18 cellular contexts compared by ENCODE assay signal in the genomic region with DNA sequence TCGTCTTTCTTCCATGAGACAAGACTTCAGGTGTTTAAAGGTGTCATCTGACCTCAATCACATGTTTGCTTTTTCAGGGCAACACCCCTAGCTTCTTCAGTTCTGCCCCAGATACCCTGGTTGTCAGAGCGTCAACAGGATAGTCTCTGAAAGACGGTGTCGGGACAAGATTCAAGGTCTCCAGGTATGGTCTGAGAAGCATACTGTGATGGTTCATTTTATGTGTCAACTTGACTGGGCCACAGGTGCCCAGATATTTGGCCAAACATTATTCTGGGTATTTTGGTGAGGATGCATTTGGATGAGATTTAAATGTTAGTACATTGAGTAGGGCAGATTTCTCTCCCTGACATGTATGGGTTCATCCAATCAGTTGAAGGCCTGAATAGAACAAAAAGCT.
DNase-seq lines count a peak whose midpoint lies in the region; ATAC-seq and TF ChIP-seq lines count a peak whose summit lies in the region.
"Had no signal": no experiment of that assay in that cellular context is flagged by ENCODE, and none has a peak within 500 bp of the region (broad histone marks: within the 10 kb centered on the region; RNA-seq: fewer than 3 reads in every experiment).

No MANE protein-coding gene starts in this region.

- no peak overlapping the region for H3K18ac ChIP-seq in mesenchymal stem cell (ENCODE audit: low read depth in 1 of 2, low read length in 2 of 2)

- H3K36me3 ChIP-seq in HUES48 (ENCODE audit: control insufficient read depth, insufficient read depth, low read length) (no peaks in the 10 kb centered on the region), mammary epithelial cell (ENCODE audit: insufficient read depth, low read length) (no peaks in the 10 kb centered on the region), mesenchymal stem cell (ENCODE audit: control insufficient read depth in 1 of 2, insufficient read depth in 2 of 2, low read depth in 1 of 2, low read length in 2 of 2) (peaks cover 0 to 93% of the 10 kb centered on the region in 2 experiments), subcutaneous abdominal adipose tissue (ENCODE audit: control insufficient read depth in 5 of 5, insufficient read depth in 5 of 5, low read length in 5 of 5) (peaks cover 7 to 38% (median 32%) of the 10 kb centered on the region in 5 donors), brain microvascular endothelial cell (replicated peaks) (no peaks in the 10 kb centered on the region)
- H3K36me3 ChIP-seq: HAP-1 had no signal

- H3K23ac ChIP-seq in mesenchymal stem cell (ENCODE audit: low read length in 2 of 2): no peak overlapping the region

- in situ Hi-C loops in mammary epithelial cell (cut with MboI; ENCODE audit: low sequenced_read_pairs in 2 of 2): no loop called here
- in situ Hi-C loops in brain microvascular endothelial cell (cut with HindIII; ENCODE audit: low pct_ligation_motif_present, low sequenced_read_pairs): no loop called here

- H2BK15ac ChIP-seq in mesenchymal stem cell (ENCODE audit: low read depth, poor library complexity, severe bottlenecking): no peak overlapping the region

- peaks cover 16% of the 10 kb centered on the region for H3K79me1 ChIP-seq in mesenchymal stem cell (replicated peaks; ENCODE audit: low read length, poor library complexity, severe bottlenecking)

- peak overlapping the region in 1 of 2 experiments; percentile 44 for H3K4ac ChIP-seq in mesenchymal stem cell (ENCODE audit: low read depth in 1 of 2, low read length in 2 of 2)

- H3K27ac ChIP-seq in HUES48 (ENCODE audit: low read depth, low read length) (peak overlapping the region; percentile 40), mammary epithelial cell (ENCODE audit: insufficient read depth, low read depth, low read length) (no peak overlapping the region), mesenchymal stem cell (ENCODE audit: low read length, poor library complexity, severe bottlenecking) (peak overlapping the region; percentile 72), subcutaneous abdominal adipose tissue (ENCODE audit: low read depth, low read length) (peak overlapping the region; percentile 63), brain microvascular endothelial cell (no peak overlapping the region)
- H3K27ac ChIP-seq: BLaER1, testis had no signal

- no peak overlapping the region for H3K14ac ChIP-seq in mesenchymal stem cell (ENCODE audit: low read length in 2 of 2)

- H3K9ac ChIP-seq in HUES48 (ENCODE audit: low read depth, low read length) (no peak overlapping the region), mammary epithelial cell (ENCODE audit: insufficient read depth, low read length) (no peak overlapping the region), mesenchymal stem cell (ENCODE audit: low read length) (peak overlapping the region; percentile 73), subcutaneous abdominal adipose tissue (ENCODE audit: low read length in 5 of 5) (no peak overlapping the region)
- H3K9ac ChIP-seq: BLaER1 had no signal

- H4K20me1 ChIP-seq in mammary epithelial cell (ENCODE audit: insufficient read depth, low read length): no peaks in the 10 kb centered on the region
- H4K20me1 ChIP-seq: BLaER1 had no signal

- dilution Hi-C loops in mammary epithelial cell (cut with HindIII; ENCODE audit: low sequenced_read_pairs): no loop called here

- 97% methylated on average over 4 of the region's 4 CpGs for WGBS in mammary epithelial cell (ENCODE audit: low coverage, missing lambda C conversion rate)
- WGBS in mesenchymal stem cell: 100% methylated on average over 4 of the region's 4 CpGs

- H2AFZ ChIP-seq in mammary epithelial cell (ENCODE audit: low read depth, low read length): no peak overlapping the region
- H2AFZ ChIP-seq in mesenchymal stem cell (ENCODE audit: low read depth, low read length): no peak overlapping the region

- no peaks in the 10 kb centered on the region for H3K79me2 ChIP-seq in mammary epithelial cell (ENCODE audit: insufficient read depth, low read length)

- CTCF ChIA-PET in mammary epithelial cell (lab: Charles Lee; ENCODE audit: low non-redundant PET): no interaction called here

- H4K91ac ChIP-seq in mesenchymal stem cell (ENCODE audit: low read length): no peak overlapping the region

- no peak for DNase-seq in mammary epithelial cell
- DNase-seq in mesenchymal stem cell: no peak
- DNase-seq in SW 1271 (lab: John Stamatoyannopoulos, UW): no peak
- DNase-seq in NCI-H1930 (lab: John Stamatoyannopoulos, UW): no peak
- DNase-seq in brain microvascular endothelial cell: no peak
- DNase-seq: activated CD4-positive, alpha-beta T cell treated with anti-CD3 and anti-CD28 coated beads, Interleukin-2, amount 50 U/mL, for 1 hour; activated T-cell treated with anti-CD3 and anti-CD28 coated beads, Interleukin-2, amount 50 U/mL, for 72 hours; amniotic stem cell; effector CD8-positive, alpha-beta T cell; NCI-H187; NCI-H69; RPMI8226; testis had no signal

- intact Hi-C loops in mammary epithelial cell (cut with micrococcal nuclease): loop anchor here (10.0 kb wide), 1 partner anchor 123 kb away; no protein-coding TSS in a partner anchor

- H4K8ac ChIP-seq in mesenchymal stem cell (ENCODE audit: low read length): no peak overlapping the region

- no peak overlapping the region for H2BK5ac ChIP-seq in mesenchymal stem cell (ENCODE audit: low read depth, low read length, poor library complexity, severe bottlenecking)

- H2BK12ac ChIP-seq in mesenchymal stem cell (ENCODE audit: low read length in 2 of 2): peak overlapping the region in 1 of 2 experiments; percentile 55

- H2AK5ac ChIP-seq in mesenchymal stem cell (ENCODE audit: low read length, severe bottlenecking): peak overlapping the region; percentile 4

- no peak for ATAC-seq in GM19397 (IDR thresholded peaks at IDR 0.05; ENCODE audit: unreplicated experiment)
- ATAC-seq: activated T-cell treated with anti-CD3 and anti-CD28 coated beads, Interleukin-2, amount 50 U/mL, for 72 hours had no signal

- H3K4me3 ChIP-seq in HUES48 (ENCODE audit: low read depth, low read length): no peak overlapping the region
- no peak overlapping the region for H3K4me3 ChIP-seq in mammary epithelial cell (replicated peaks in 1 of 3; ENCODE audit: insufficient read depth in 1 of 3, low read depth in 2 of 3, low read length in 3 of 3)
- peak overlapping the region in 1 of 2 experiments; percentile 2 for H3K4me3 ChIP-seq in mesenchymal stem cell (ENCODE audit: insufficient read depth in 1 of 2, low read depth in 1 of 2, low read length in 2 of 2)
- no peak overlapping the region for H3K4me3 ChIP-seq in subcutaneous abdominal adipose tissue (ENCODE audit: low read depth in 1 of 5, low read length in 5 of 5)
- no peak overlapping the region for H3K4me3 ChIP-seq in brain microvascular endothelial cell (ENCODE audit: low read depth, low read length)
- H3K4me3 ChIP-seq: BLaER1, HAP-1, testis had no signal

- H3K27me3 ChIP-seq in HUES48 (ENCODE audit: control insufficient read depth, insufficient read depth, low read length): no peaks in the 10 kb centered on the region
- no peaks in the 10 kb centered on the region for H3K27me3 ChIP-seq in mammary epithelial cell (ENCODE audit: insufficient read depth, low read length)
- H3K27me3 ChIP-seq in mesenchymal stem cell (ENCODE audit: control insufficient read depth in 1 of 2, insufficient read depth in 1 of 2, low read length in 2 of 2): no peaks in the 10 kb centered on the region
- H3K27me3 ChIP-seq in subcutaneous abdominal adipose tissue (ENCODE audit: control insufficient read depth in 5 of 5, insufficient read depth in 4 of 5, low read length in 5 of 5): no peaks in the 10 kb centered on the region
- H3K27me3 ChIP-seq in brain microvascular endothelial cell (replicated peaks): no peaks in the 10 kb centered on the region
- H3K27me3 ChIP-seq: BLaER1, testis had no signal

- peak overlapping the region; percentile 60 for H3K4me2 ChIP-seq in mammary epithelial cell (ENCODE audit: insufficient read depth, low read depth, low read length)
- H3K4me2 ChIP-seq in mesenchymal stem cell (ENCODE audit: low read length, poor library complexity, severe bottlenecking): no peak overlapping the region
- H3K4me2 ChIP-seq: BLaER1 had no signal

- no peaks in the 10 kb centered on the region for H3K4me1 ChIP-seq in HUES48 (ENCODE audit: control insufficient read depth, insufficient read depth, low read length)
- H3K4me1 ChIP-seq in mammary epithelial cell (ENCODE audit: insufficient read depth, low read length): peaks cover 16% of the 10 kb centered on the region
- peaks cover 23% of the 10 kb centered on the region for H3K4me1 ChIP-seq in mesenchymal stem cell (ENCODE audit: control insufficient read depth, insufficient read depth, low read depth, low read length)
- peaks cover 2 to 38% (median 20%) of the 10 kb centered on the region in 5 donors for H3K4me1 ChIP-seq in subcutaneous abdominal adipose tissue (ENCODE audit: control insufficient read depth in 5 of 5, insufficient read depth in 5 of 5, low read length in 5 of 5)
- H3K4me1 ChIP-seq: HAP-1 had no signal

- no peak overlapping the region for H2BK120ac ChIP-seq in mesenchymal stem cell (ENCODE audit: low read depth, low read length)

- BruUV-seq in mammary epithelial cell (replicated peaks; lab: Mats Ljungman, UMichigan): no TSS peak

- TF ChIP-seq CTCF in mammary epithelial cell (conservative IDR thresholded peaks at IDR 0.05 in 1 of 2, IDR thresholded peaks at IDR 0.05 in 1 of 2; ENCODE audit: extremely low read depth in 1 of 2, insufficient read depth in 1 of 2, low read depth in 1 of 2, low read length in 2 of 2) (no peak), brain microvascular endothelial cell (IDR thresholded peaks at IDR 0.05; ENCODE audit: low read depth, low read length, missing control alignments) (no peak)

- H3K9me3 ChIP-seq in HUES48 (ENCODE audit: control insufficient read depth, insufficient read depth, low read length) (no peaks in the 10 kb centered on the region), mammary epithelial cell (replicated peaks; ENCODE audit: insufficient read depth, low read length) (no peaks in the 10 kb centered on the region), mesenchymal stem cell (ENCODE audit: control insufficient read depth, low read length) (no peaks in the 10 kb centered on the region), subcutaneous abdominal adipose tissue (ENCODE audit: control insufficient read depth in 5 of 5, low read length in 5 of 5) (no peaks in the 10 kb centered on the region)
- H3K9me3 ChIP-seq: HAP-1, testis had no signal

Comparison
In these comparisons a context has a peak if more than half of its experiments do, and no peak if none do; other contexts are left out.
1. H3K27ac ChIP-seq: peak in HUES48 (single experiment), mesenchymal stem cell (single experiment) and subcutaneous abdominal adipose tissue (single experiment); none in mammary epithelial cell (single experiment) and brain microvascular endothelial cell (single experiment).